Comparison of ENCODE assay signal across 1 cellular context in the genomic region with DNA sequence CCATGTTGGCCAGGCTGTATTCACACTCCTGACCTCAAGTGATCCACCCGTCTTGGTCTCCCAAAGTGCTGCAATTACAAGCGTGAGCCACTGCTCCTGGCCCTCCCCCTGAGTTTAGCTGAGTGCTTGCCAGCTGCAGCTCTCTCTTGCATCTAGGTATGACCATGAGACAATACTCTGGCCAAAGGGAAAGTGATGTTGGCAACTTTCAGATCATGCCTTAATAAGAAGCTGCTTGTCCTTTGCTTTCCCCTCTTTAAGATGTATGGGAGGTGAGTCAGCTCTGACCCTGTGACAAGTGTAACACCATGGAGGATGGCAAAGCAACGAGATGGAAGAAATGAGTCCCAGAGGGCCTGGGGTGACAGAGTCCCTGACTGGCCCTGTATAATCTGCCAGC.
TF ChIP-seq lines count a peak whose summit lies in the region.

No MANE protein-coding gene starts in this region.

TF ChIP-seq in HepG2, 621 proteins besides CTCF, POLR2A, EP300 and RAD21 (continued from another document):
- TF ChIP-seq, protein P1, sequence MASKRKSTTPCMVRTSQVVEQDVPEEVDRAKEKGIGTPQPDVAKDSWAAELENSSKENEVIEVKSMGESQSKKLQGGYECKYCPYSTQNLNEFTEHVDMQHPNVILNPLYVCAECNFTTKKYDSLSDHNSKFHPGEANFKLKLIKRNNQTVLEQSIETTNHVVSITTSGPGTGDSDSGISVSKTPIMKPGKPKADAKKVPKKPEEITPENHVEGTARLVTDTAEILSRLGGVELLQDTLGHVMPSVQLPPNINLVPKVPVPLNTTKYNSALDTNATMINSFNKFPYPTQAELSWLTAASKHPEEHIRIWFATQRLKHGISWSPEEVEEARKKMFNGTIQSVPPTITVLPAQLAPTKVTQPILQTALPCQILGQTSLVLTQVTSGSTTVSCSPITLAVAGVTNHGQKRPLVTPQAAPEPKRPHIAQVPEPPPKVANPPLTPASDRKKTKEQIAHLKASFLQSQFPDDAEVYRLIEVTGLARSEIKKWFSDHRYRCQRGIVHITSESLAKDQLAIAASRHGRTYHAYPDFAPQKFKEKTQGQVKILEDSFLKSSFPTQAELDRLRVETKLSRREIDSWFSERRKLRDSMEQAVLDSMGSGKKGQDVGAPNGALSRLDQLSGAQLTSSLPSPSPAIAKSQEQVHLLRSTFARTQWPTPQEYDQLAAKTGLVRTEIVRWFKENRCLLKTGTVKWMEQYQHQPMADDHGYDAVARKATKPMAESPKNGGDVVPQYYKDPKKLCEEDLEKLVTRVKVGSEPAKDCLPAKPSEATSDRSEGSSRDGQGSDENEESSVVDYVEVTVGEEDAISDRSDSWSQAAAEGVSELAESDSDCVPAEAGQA (IDR thresholded peaks at IDR 0.05; ENCODE audit: low read depth), result no peak
- TF ChIP-seq, protein P1 (CRISPR knock-in tag; IDR thresholded peaks at IDR 0.05; ENCODE audit: borderline replicate concordance), result no peak
